In genomic region chr1:198184516-198184915, GRCh38 we compare ENCODE assay signal across 32 cellular contexts.
"Had no signal": no experiment of that assay in that cellular context is flagged by ENCODE, and none has a peak within 500 bp of the region (broad histone marks: within the 10 kb centered on the region; RNA-seq: fewer than 3 reads in every experiment).

No MANE protein-coding gene starts in this region.

- ATAC-seq: activated naive CD4-positive, alpha-beta T cell treated with anti-CD3 and anti-CD28 coated beads, Interleukin-2, amount 50 U/mL, for 72 hours; effector memory CD8-positive, alpha-beta T cell; foreskin keratinocyte; gastrocnemius medialis; heart left ventricle had no signal

- H3K36me3 ChIP-seq: ascending aorta, breast epithelium, cardiac muscle cell, esophagus muscularis mucosa, gastrocnemius medialis, heart left ventricle had no signal

- H3K27me3 Mint-ChIP-seq: activated CD4-positive, alpha-beta memory T cell treated with anti-CD3 and anti-CD28 coated beads, Interleukin-2, amount 10 ng/mL, durations not matched to agents 7 days and 5 days; activated CD4-positive, alpha-beta T cell treated with anti-CD3 and anti-CD28 coated beads, Interleukin-2, amount 10 ng/mL, durations not matched to agents 7 days and 5 days; activated naive CD4-positive, alpha-beta T cell treated with anti-CD3 and anti-CD28 coated beads, Interleukin-2, amount 10 ng/mL, durations not matched to agents 7 days and 5 days; activated naive CD8-positive, alpha-beta T cell treated with anti-CD3 and anti-CD28 coated beads, Interleukin-2, amount 10 ng/mL, durations not matched to agents 7 days and 5 days; brain; dendritic cell treated with granulocyte-macrophage colony-stimulating factor and Interleukin-4, amounts not matched to agents 40 ng/mL and 50 ng/mL, for 4 days; effector memory CD8-positive, alpha-beta T cell had no signal

- H3K27ac ChIP-seq: ascending aorta, breast epithelium, cardiac muscle cell, coronary artery, dorsolateral prefrontal cortex, esophagus muscularis mucosa, foreskin keratinocyte, gastrocnemius medialis had no signal

- DNase-seq: activated CD4-positive, alpha-beta memory T cell treated with anti-CD3 and anti-CD28 coated beads, Interleukin-2, amount 10 ng/mL, durations not matched to agents 7 days and 5 days; activated CD4-positive, alpha-beta T cell treated with anti-CD3 and anti-CD28 coated beads for 1 hour; activated CD4-positive, alpha-beta T cell treated with anti-CD3 and anti-CD28 coated beads for 4 hours; activated CD4-positive, alpha-beta T cell treated with anti-CD3 and anti-CD28 coated beads, Interleukin-2, amount 10 ng/mL, durations not matched to agents 7 days and 5 days; activated CD4-positive, alpha-beta T cell treated with anti-CD3 and anti-CD28 coated beads, Interleukin-2, amount 50 U/mL, for 4 hours; activated CD8-positive, alpha-beta memory T cell treated with anti-CD3 and anti-CD28 coated beads, Interleukin-2, amount 50 U/mL, for 48 hours; activated gamma-delta T cell; activated naive CD4-positive, alpha-beta T cell; activated naive CD4-positive, alpha-beta T cell treated with anti-CD3 and anti-CD28 coated beads, Interleukin-2, amount 10 ng/mL, durations not matched to agents 7 days and 5 days; activated naive CD8-positive, alpha-beta T cell treated with anti-CD3 and anti-CD28 coated beads, Interleukin-2, amount 10 ng/mL, durations not matched to agents 7 days and 5 days; activated T-cell treated with anti-CD3 and anti-CD28 coated beads for 4 hours; activated T-cell treated with anti-CD3 and anti-CD28 coated beads, Interleukin-2, amount 50 U/mL, for 48 hours; central memory CD4-positive, alpha-beta T cell; dorsolateral prefrontal cortex; effector CD4-positive, alpha-beta T cell; effector memory CD8-positive, alpha-beta T cell; erythroblast; foreskin keratinocyte; gastrocnemius medialis; glutamatergic neuron; heart left ventricle; T-helper 1 cell; T-helper 2 cell had no signal

- H3K4me1 ChIP-seq: foreskin keratinocyte had no signal

- H3K4me3 ChIP-seq: ascending aorta, breast epithelium, cardiac muscle cell, coronary artery, dorsolateral prefrontal cortex, esophagus muscularis mucosa, gastrocnemius medialis, heart left ventricle had no signal

- H3K9me3 ChIP-seq: ascending aorta, breast epithelium, esophagus muscularis mucosa, gastrocnemius medialis, heart left ventricle had no signal

- H3K9me3 Mint-ChIP-seq: activated naive CD4-positive, alpha-beta T cell treated with anti-CD3 and anti-CD28 coated beads, Interleukin-2, amount 10 ng/mL, durations not matched to agents 7 days and 5 days; activated naive CD4-positive, alpha-beta T cell treated with anti-CD3 and anti-CD28 coated beads, Interleukin-2, amount 50 U/mL, for 72 hours; activated naive CD8-positive, alpha-beta T cell treated with anti-CD3 and anti-CD28 coated beads, Interleukin-2, amount 10 ng/mL, durations not matched to agents 7 days and 5 days; activated T-helper 1 cell treated with anti-CD3 and anti-CD28 coated beads, Interleukin-12 subunit alpha, Interleukin-12 subunit beta, Interleukin-2, Interleukin-4 antibody, amounts not matched to agents 30 ng/mL and 10 ng/mL and 1 ng/mL, durations not matched to agents 14 hours and 24 hours and 36 hours; dendritic cell treated with granulocyte-macrophage colony-stimulating factor and Interleukin-4, amounts not matched to agents 40 ng/mL and 50 ng/mL, for 4 days; effector memory CD8-positive, alpha-beta T cell had no signal

- H3K27me3 ChIP-seq: ascending aorta, breast epithelium, cardiac muscle cell, dorsolateral prefrontal cortex, esophagus muscularis mucosa, foreskin keratinocyte, gastrocnemius medialis, heart left ventricle had no signal

- H3K27ac Mint-ChIP-seq: activated CD4-positive, alpha-beta memory T cell treated with anti-CD3 and anti-CD28 coated beads, Interleukin-2, amount 10 ng/mL, durations not matched to agents 7 days and 5 days; activated CD4-positive, alpha-beta T cell treated with anti-CD3 and anti-CD28 coated beads, Interleukin-2, amount 10 ng/mL, durations not matched to agents 7 days and 5 days; activated naive CD4-positive, alpha-beta T cell treated with anti-CD3 and anti-CD28 coated beads, Interleukin-2, amount 10 ng/mL, durations not matched to agents 7 days and 5 days; activated naive CD8-positive, alpha-beta T cell treated with anti-CD3 and anti-CD28 coated beads, Interleukin-2, amount 10 ng/mL, durations not matched to agents 7 days and 5 days; activated T-helper 1 cell treated with anti-CD3 and anti-CD28 coated beads, Interleukin-12 subunit alpha, Interleukin-12 subunit beta, Interleukin-2, Interleukin-4 antibody, amounts not matched to agents 30 ng/mL and 10 ng/mL and 1 ng/mL, durations not matched to agents 14 hours and 24 hours and 36 hours; brain; dendritic cell treated with granulocyte-macrophage colony-stimulating factor and Interleukin-4, amounts not matched to agents 40 ng/mL and 50 ng/mL, for 4 days had no signal

- H3K4me3 Mint-ChIP-seq: activated CD4-positive, alpha-beta memory T cell treated with anti-CD3 and anti-CD28 coated beads, Interleukin-2, amount 10 ng/mL, durations not matched to agents 7 days and 5 days; activated CD4-positive, alpha-beta T cell treated with anti-CD3 and anti-CD28 coated beads, Interleukin-2, amount 10 ng/mL, durations not matched to agents 7 days and 5 days; activated naive CD4-positive, alpha-beta T cell treated with anti-CD3 and anti-CD28 coated beads, Interleukin-2, amount 10 ng/mL, durations not matched to agents 7 days and 5 days; activated naive CD8-positive, alpha-beta T cell treated with anti-CD3 and anti-CD28 coated beads, Interleukin-2, amount 10 ng/mL, durations not matched to agents 7 days and 5 days; activated T-helper 1 cell treated with anti-CD3 and anti-CD28 coated beads, Interleukin-12 subunit alpha, Interleukin-12 subunit beta, Interleukin-2, Interleukin-4 antibody, amounts not matched to agents 30 ng/mL and 10 ng/mL and 1 ng/mL, durations not matched to agents 14 hours and 24 hours and 36 hours; brain; dendritic cell treated with granulocyte-macrophage colony-stimulating factor and Interleukin-4, amounts not matched to agents 40 ng/mL and 50 ng/mL, for 4 days had no signal
